ENCODE assay signal across 23 cellular contexts in the genomic region with DNA sequence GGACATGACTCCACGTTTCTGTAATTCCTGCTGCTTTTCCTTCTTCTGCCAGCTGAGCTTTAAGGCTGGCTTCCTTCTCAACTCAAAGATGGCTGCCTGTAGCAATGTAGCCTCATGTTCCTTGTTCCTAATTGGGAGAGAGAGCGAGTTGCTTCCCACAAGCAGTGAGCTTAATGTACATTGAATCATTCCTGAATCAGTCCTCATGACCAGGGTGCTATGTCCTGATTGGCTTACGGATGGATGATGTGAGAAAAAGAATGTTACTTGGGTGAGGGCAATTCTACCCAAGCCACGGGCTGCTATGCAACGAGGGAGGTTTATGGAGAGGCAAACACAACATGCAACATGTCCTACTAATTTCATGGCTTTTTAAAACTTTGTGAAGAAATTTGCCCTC.
A peak's percentile ranks its signal among the peaks of the same experiment; 100 is the strongest.
DNase-seq lines count a peak whose midpoint lies in the region; ATAC-seq and TF ChIP-seq lines count a peak whose summit lies in the region.
"Had no signal": no experiment of that assay in that cellular context is flagged by ENCODE, and none has a peak within 500 bp of the region (broad histone marks: within the 10 kb centered on the region; RNA-seq: fewer than 3 reads in every experiment).

No MANE protein-coding gene starts in this region.

- H3K4me3 ChIP-seq in H7 (ENCODE audit: insufficient read depth, low read depth, low read length) = no peak overlapping the region
- no peak overlapping the region for H3K4me3 ChIP-seq in colonic mucosa
- H3K4me3 ChIP-seq: MG63 had no signal

- H3K27me3 ChIP-seq in H7 (ENCODE audit: control insufficient read depth, insufficient read depth, low read length) (no peaks in the 10 kb centered on the region), colonic mucosa (no peaks in the 10 kb centered on the region)
- H3K27me3 ChIP-seq: MG63 had no signal

- no peaks in the 10 kb centered on the region for H3K27me3 Mint-ChIP-seq in T-helper 17 cell

- no peak overlapping the region for H3K27ac Mint-ChIP-seq in T-helper 17 cell

- no peaks in the 10 kb centered on the region for H3K36me3 ChIP-seq in H7 (replicated peaks; ENCODE audit: control insufficient read depth, insufficient read depth, low read length)
- no peaks in the 10 kb centered on the region for H3K36me3 ChIP-seq in colonic mucosa
- H3K36me3 ChIP-seq: MG63 had no signal

- TF ChIP-seq CTCF in colonic mucosa (IDR thresholded peaks at IDR 0.05) = no peak

- DNase-seq in A172 (ENCODE audit: low spot score) (peak; percentile 2), H7 (peak; percentile 7), RKO (ENCODE audit: low spot score) (peak; percentile 31), iPS DF 19.7 (ENCODE audit: low read depth, low spot score) (peak; percentile 25), colonic mucosa (no peak), T-helper 17 cell (no peak), HuH-7 (ENCODE audit: low spot score) (no peak)
- DNase-seq in activated effector memory CD4-positive, alpha-beta T cell treated with Interleukin-2 at 50 U/mL for 16 hours = no peak
- DNase-seq: 8988T, Calu3, DND-41, GOT3, KBM-7, MG63, NCI-H1105 treated with DMSO at 0.1 percent for 48 hours, NCI-H146, NCI-H1930, NCI-H2107, NCI-H446 treated with DMSO at 0.1 percent for 48 hours, NCI-H526 treated with DMSO at 0.1 percent for 48 hours, SIG-M5 had no signal

- no peaks in the 10 kb centered on the region for H3K36me3 Mint-ChIP-seq in T-helper 17 cell (ENCODE audit: low read depth)

- no peak overlapping the region for H3K9ac ChIP-seq in colonic mucosa (ENCODE audit: low read depth in 2 of 2, low read length in 2 of 2)

- no peak overlapping the region for H3K4me3 Mint-ChIP-seq in T-helper 17 cell

- no peak overlapping the region for H3K27ac ChIP-seq in colonic mucosa

- no peak for ATAC-seq in T-helper 17 cell
- ATAC-seq: Panc1, SK-N-SH treated with all-trans-retinoic acid at 6 μM for 48 hours had no signal

- H3K9me3 ChIP-seq in colonic mucosa (no peaks in the 10 kb centered on the region), T-helper 17 cell (ENCODE audit: control insufficient read depth, low read length, poor library complexity, severe bottlenecking) (no peaks in the 10 kb centered on the region)
- H3K9me3 ChIP-seq: MG63 had no signal

- no peaks in the 10 kb centered on the region for H3K4me1 Mint-ChIP-seq in T-helper 17 cell

- H3K4me1 ChIP-seq in colonic mucosa = no peaks in the 10 kb centered on the region

- intact Hi-C loops in colonic mucosa (cut with DNase I) = no loop called here

Comparison
In these comparisons a context has a peak if more than half of its experiments do, and no peak if none do; other contexts are left out.
1. DNase-seq: peak in A172 (single experiment), H7 (single experiment), RKO (single experiment) and iPS DF 19.7 (single experiment); none in activated effector memory CD4-positive, alpha-beta T cell treated with Interleukin-2 at 50 U/mL for 16 hours (single experiment), colonic mucosa (single experiment), T-helper 17 cell (0 of 3) and HuH-7 (single experiment).